Comparison of ENCODE assay signal across 20 cellular contexts in the genomic region with DNA sequence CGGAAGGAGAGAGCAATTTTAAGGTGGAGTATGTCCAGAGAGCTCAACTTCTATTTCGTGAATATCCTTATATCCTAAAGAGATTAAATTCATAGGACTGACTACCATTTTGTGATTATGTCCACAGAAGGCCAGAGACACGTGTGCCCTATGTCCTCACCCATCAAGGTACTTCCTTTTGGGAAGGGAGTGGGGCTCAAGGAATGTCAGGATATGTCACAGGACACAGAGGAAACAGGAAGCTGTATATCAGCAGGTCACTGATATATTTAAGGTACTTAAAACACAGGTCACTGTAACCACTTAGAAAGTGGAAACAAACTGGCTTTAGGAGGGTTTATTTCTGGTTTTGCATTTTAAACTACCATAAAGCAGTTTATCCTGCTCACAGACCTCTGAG.
DNase-seq lines count a peak whose midpoint lies in the region; ATAC-seq and TF ChIP-seq lines count a peak whose summit lies in the region.
"Had no signal": no experiment of that assay in that cellular context is flagged by ENCODE, and none has a peak within 500 bp of the region (broad histone marks: within the 10 kb centered on the region; RNA-seq: fewer than 3 reads in every experiment).

No MANE protein-coding gene starts in this region.

- H3K27ac ChIP-seq in GM23338 (ENCODE audit: low read depth), result peak overlapping the region; percentile 16; the same call in 1 of the 2 replicates
- H3K27ac ChIP-seq: PC-9, SJCRH30 had no signal

- H3K79me2 ChIP-seq in GM23338 (replicated peaks; ENCODE audit: insufficient read depth), result peaks cover 13% of the 10 kb centered on the region

- H3K9me2 ChIP-seq in GM23338 (ENCODE audit: insufficient read depth), result no peaks in the 10 kb centered on the region

- H3K4me1 Mint-ChIP-seq in GM23338 (peaks cover 54% of the 10 kb centered on the region), WTC11 (peaks cover 63% of the 10 kb centered on the region), endothelial cell (ENCODE audit: unreplicated experiment) (peaks cover 61% of the 10 kb centered on the region), nephron (peaks cover 21% of the 10 kb centered on the region)

- H3K36me3 Mint-ChIP-seq in GM23338 (ENCODE audit: low read depth) (peaks cover 46% of the 10 kb centered on the region), WTC11 (peaks cover 28% of the 10 kb centered on the region), endothelial cell (ENCODE audit: low read depth, unreplicated experiment) (peaks cover 42% of the 10 kb centered on the region), nephron (ENCODE audit: low read depth) (peaks cover 58% of the 10 kb centered on the region)

- H4K20me1 ChIP-seq in GM23338 (replicated peaks; ENCODE audit: insufficient read depth), result no peaks in the 10 kb centered on the region

- ATAC-seq in GM23338, result no peak
- ATAC-seq in WTC11, result no peak
- ATAC-seq in HG03108 (IDR thresholded peaks at IDR 0.05; ENCODE audit: unreplicated experiment), result no peak
- ATAC-seq: Right ventricle myocardium inferior, SK-N-SH treated with all-trans-retinoic acid at 6 μM for 48 hours had no signal

- H2AFZ ChIP-seq in GM23338, result no peak overlapping the region
- H2AFZ ChIP-seq: PC-9 had no signal

- H3K27ac Mint-ChIP-seq in GM23338, result peak overlapping the region; percentile 36
- H3K27ac Mint-ChIP-seq in WTC11, result peak overlapping the region; percentile 65
- peak overlapping the region; percentile 97 for H3K27ac Mint-ChIP-seq in endothelial cell (ENCODE audit: unreplicated experiment)
- H3K27ac Mint-ChIP-seq in nephron, result peak overlapping the region in 2 of 3 experiments; percentile 2 to 37

- peak overlapping the region; percentile 2; the same call in 1 of the 2 replicates for H3K4me2 ChIP-seq in GM23338
- H3K4me2 ChIP-seq: PC-9 had no signal

- H3K27me3 Mint-ChIP-seq in GM23338 (ENCODE audit: insufficient read depth, low read depth, poor library complexity) (peaks cover 2% of the 10 kb centered on the region), WTC11 (ENCODE audit: low read depth) (no peaks in the 10 kb centered on the region), endothelial cell (ENCODE audit: unreplicated experiment) (peaks cover 14% of the 10 kb centered on the region), nephron (ENCODE audit: low read depth) (no peaks in the 10 kb centered on the region)

- intact Hi-C loops in posterior vena cava (cut with DNase I), result no loop called here

- H3K4me1 ChIP-seq in GM23338 (ENCODE audit: insufficient read depth), result peaks cover 44% of the 10 kb centered on the region

- peaks cover 11% of the 10 kb centered on the region for H3K36me3 ChIP-seq in GM23338 (ENCODE audit: insufficient read depth)

- TF ChIP-seq CTCF in GM23338 (conservative IDR thresholded peaks at IDR 0.05; ENCODE audit: low read depth in 2 of 2) (no peak), WTC11 (IDR thresholded peaks at IDR 0.05) (no peak), endothelial cell (IDR thresholded peaks at IDR 0.05; ENCODE audit: unreplicated experiment) (no peak), nephron (IDR thresholded peaks at IDR 0.05; ENCODE audit: unreplicated experiment in 3 of 3) (no peak)

- no peaks in the 10 kb centered on the region for H3K9me3 Mint-ChIP-seq in GM23338
- H3K9me3 Mint-ChIP-seq in WTC11, result no peaks in the 10 kb centered on the region
- H3K9me3 Mint-ChIP-seq in endothelial cell (ENCODE audit: unreplicated experiment), result peaks cover 5% of the 10 kb centered on the region
- no peaks in the 10 kb centered on the region for H3K9me3 Mint-ChIP-seq in nephron

- no peaks in the 10 kb centered on the region for H3K27me3 ChIP-seq in GM23338 (ENCODE audit: insufficient read depth)
- H3K27me3 ChIP-seq: SJCRH30 had no signal

- CTCF ChIA-PET in WTC11 (lab: Charles Lee), result no interaction called here

- no peak overlapping the region for H3K4me3 Mint-ChIP-seq in GM23338
- no peak overlapping the region for H3K4me3 Mint-ChIP-seq in WTC11
- peak overlapping the region; percentile 17 for H3K4me3 Mint-ChIP-seq in endothelial cell (ENCODE audit: unreplicated experiment)
- H3K4me3 Mint-ChIP-seq in nephron, result no peak overlapping the region

- no peak for DNase-seq in GM23338 (ENCODE audit: low spot score)
- DNase-seq in WTC11 (ENCODE audit: low spot score), result no peak
- DNase-seq in endothelial cell (ENCODE audit: low spot score), result no peak
- DNase-seq in NCI-H510A treated with DMSO at 0.1 percent for 48 hours (lab: John Stamatoyannopoulos, UW), result no peak
- no peak for DNase-seq in posterior vena cava (ENCODE audit: low spot score)
- no peak for DNase-seq in NCI-H1694 (lab: John Stamatoyannopoulos, UW)
- DNase-seq: DMS153; Kasumi-1; NCI-H1092 treated with DMSO at 0.1 percent for 48 hours; NCI-H1436; NCI-H187 treated with DMSO at 0.1 percent for 48 hours; NCI-H446; NCI-H526; NK-92 treated with Interleukin-12 subunit alpha and Interleukin-12 subunit beta, amount 100 ng/mL, for 24 hours; PC-9; SJCRH30 had no signal

- POLR2A ChIA-PET in WTC11 (lab: Charles Lee), result no interaction called here

- H3K4me3 ChIP-seq in GM23338, result no peak overlapping the region
- H3K4me3 ChIP-seq: PC-9, SJCRH30 had no signal

- H3F3A ChIP-seq in GM23338 (replicated peaks; ENCODE audit: low read depth), result no peaks in the 10 kb centered on the region

TF ChIP-seq in GM23338, 12 proteins besides CTCF, POLR2A, EP300 and RAD21:
- TF ChIP-seq EZH2phosphoT487 (IDR thresholded peaks at IDR 0.05; ENCODE audit: unreplicated experiment) (no peak), STAT1 (IDR thresholded peaks at IDR 0.05; ENCODE audit: unreplicated experiment) (no peak), REST (IDR thresholded peaks at IDR 0.05; ENCODE audit: unreplicated experiment) (no peak)
TF ChIP-seq in GM23338: peak in this region for 0.

TF ChIP-seq in WTC11, 78 proteins besides CTCF, POLR2A, EP300 and RAD21 (continues in another document):
- TF ChIP-seq ZNF532 (CRISPR knock-in tag; IDR thresholded peaks at IDR 0.05; ENCODE audit: borderline replicate concordance) (no peak), ATF3 (CRISPR knock-in tag; conservative IDR thresholded peaks at IDR 0.05) (no peak), ZBTB43 (CRISPR knock-in tag; IDR thresholded peaks at IDR 0.05) (no peak), EMX1 (CRISPR knock-in tag; IDR thresholded peaks at IDR 0.05) (no peak), CREB1 (CRISPR knock-in tag; IDR thresholded peaks at IDR 0.05) (no peak), SOX15 (CRISPR knock-in tag; IDR thresholded peaks at IDR 0.05) (no peak), ZNF121 (CRISPR knock-in tag; IDR thresholded peaks at IDR 0.05) (no peak)
- TF ChIP-seq, protein P1, sequence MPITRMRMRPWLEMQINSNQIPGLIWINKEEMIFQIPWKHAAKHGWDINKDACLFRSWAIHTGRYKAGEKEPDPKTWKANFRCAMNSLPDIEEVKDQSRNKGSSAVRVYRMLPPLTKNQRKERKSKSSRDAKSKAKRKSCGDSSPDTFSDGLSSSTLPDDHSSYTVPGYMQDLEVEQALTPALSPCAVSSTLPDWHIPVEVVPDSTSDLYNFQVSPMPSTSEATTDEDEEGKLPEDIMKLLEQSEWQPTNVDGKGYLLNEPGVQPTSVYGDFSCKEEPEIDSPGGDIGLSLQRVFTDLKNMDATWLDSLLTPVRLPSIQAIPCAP (CRISPR knock-in tag; IDR thresholded peaks at IDR 0.05), result no peak

Comparison
In these comparisons a context has a peak if more than half of its experiments do, and no peak if none do; other contexts are left out.
1. H3K27ac Mint-ChIP-seq: peak in every context shown above with its lines; median percentile 97 in endothelial cell; 65 in WTC11; 36 in GM23338; 20 in nephron.